11 cellular contexts compared by ENCODE assay signal in genomic region chr5:82274343-82275266, GRCh38. TPM values are rescaled to one million over a fixed set of nuclear protein-coding genes. Genes with fewer than 3 reads are reported as not detected.
DNase-seq lines count a peak whose midpoint lies in the region; ATAC-seq lines count a peak whose summit lies in the region.
"Had no signal": no experiment of that assay in that cellular context is flagged by ENCODE, and none has a peak within 500 bp of the region (broad histone marks: within the 10 kb centered on the region; RNA-seq: fewer than 3 reads in every experiment).

No MANE protein-coding gene starts in this region.

- H3K9me3 ChIP-seq in right cardiac atrium (ENCODE audit: control insufficient read depth, low read length), result no peaks in the 10 kb centered on the region
- no peaks in the 10 kb centered on the region for H3K9me3 ChIP-seq in SJCRH30 (replicated peaks)
- H3K9me3 ChIP-seq in iPS-18a (ENCODE audit: control insufficient read depth, low read depth, low read length), result no peaks in the 10 kb centered on the region
- H3K9me3 ChIP-seq: heart right ventricle had no signal

- H3K4me1 ChIP-seq in right cardiac atrium (ENCODE audit: control insufficient read depth, insufficient read depth, low read length) (no peaks in the 10 kb centered on the region), SJCRH30 (peaks cover 6% of the 10 kb centered on the region), iPS-18a (ENCODE audit: control insufficient read depth, low read depth, low read length) (peaks cover 23% of the 10 kb centered on the region)

- no peak for ATAC-seq in right cardiac atrium
- no peak for ATAC-seq in GM18498 (IDR thresholded peaks at IDR 0.05; ENCODE audit: unreplicated experiment)
- ATAC-seq: CD8-positive, alpha-beta T cell had no signal

- intact Hi-C loops in right cardiac atrium (cut with DNase I) (no loop called here), cardiac septum (cut with DNase I) (no loop called here)

- peaks cover 50% of the 10 kb centered on the region for H3K36me3 ChIP-seq in SJCRH30
- H3K36me3 ChIP-seq in iPS-18a (ENCODE audit: control insufficient read depth, low read depth, low read length), result peaks cover 33% of the 10 kb centered on the region

- no peak overlapping the region for H3K4me3 ChIP-seq in right cardiac atrium (ENCODE audit: low read length)
- no peak overlapping the region for H3K4me3 ChIP-seq in SJCRH30
- H3K4me3 ChIP-seq in iPS-18a (ENCODE audit: low read length), result peak overlapping the region; percentile 6
- H3K4me3 ChIP-seq: heart right ventricle had no signal

- DNase-seq in right cardiac atrium (peak; percentile 15 to 65 (median 48)), cardiac septum (ENCODE audit: low spot score) (no peak), SJCRH30 (peak; percentile 13 to 29), OCI-M2 (lab: John Stamatoyannopoulos, UW; ENCODE audit: unreplicated experiment) (no peak), EL (no peak)
- DNase-seq in central memory CD4-positive, alpha-beta T cell, result no peak
- DNase-seq: CD8-positive, alpha-beta T cell; heart right ventricle; NCI-H2171 had no signal

- WGBS in right cardiac atrium, result 77% methylated on average over 31 of the region's 31 CpGs

- H3K9ac ChIP-seq in iPS-18a (ENCODE audit: low read length), result peak overlapping the region; percentile 33

- H3K27ac ChIP-seq in right cardiac atrium (ENCODE audit: low read length), result no peak overlapping the region
- H3K27ac ChIP-seq in SJCRH30, result no peak overlapping the region; the same call in 1 of the 2 replicates
- peak overlapping the region; percentile 49 for H3K27ac ChIP-seq in iPS-18a (ENCODE audit: low read length)
- H3K27ac ChIP-seq: heart right ventricle had no signal

- H3K27me3 ChIP-seq in right cardiac atrium (ENCODE audit: control insufficient read depth, insufficient read depth) (no peaks in the 10 kb centered on the region), SJCRH30 (no peaks in the 10 kb centered on the region), iPS-18a (ENCODE audit: control insufficient read depth, insufficient read depth, low read length) (no peaks in the 10 kb centered on the region)
- H3K27me3 ChIP-seq: heart right ventricle had no signal

RNA-seq across cellular contexts. Expression of gene RPS23, which starts 3.5 kb away (rescaled TPM):
- total RNA-seq in right cardiac atrium (1,000 to 10,000 TPM; 1,173 to 1,230 (median 1,210) TPM), cardiac septum (784 TPM)
- 1,902 TPM for polyA plus RNA-seq in right cardiac atrium
- 6,023 and 7,073 TPM in 2 replicates for total RNA-seq in SJCRH30 (2014; rRNA removed; shearing (Covaris generic))

Comparison
In these comparisons a context has a peak if more than half of its experiments do, and no peak if none do; other contexts are left out.
1. DNase-seq: peak in right cardiac atrium (3 of 3) and SJCRH30 (2 of 2); none in cardiac septum (single experiment), OCI-M2 (single experiment), EL (single experiment) and central memory CD4-positive, alpha-beta T cell (single experiment).